5 cellular contexts compared by ENCODE assay signal in genomic region chr2:16885027-16885426, GRCh38.
"Had no signal": no experiment of that assay in that cellular context is flagged by ENCODE, and none has a peak within 500 bp of the region (broad histone marks: within the 10 kb centered on the region; RNA-seq: fewer than 3 reads in every experiment).

No MANE protein-coding gene starts in this region.

- H3K4me3 ChIP-seq: K562 had no signal

- H3K9me3 Mint-ChIP-seq: H9 had no signal

- DNase-seq: GOT3, H9, HCEC 1CT, IMR-90 had no signal

- H3K4me3 Mint-ChIP-seq: H9 had no signal

- ATAC-seq: K562 had no signal

- H3K27ac Mint-ChIP-seq: H9 had no signal
